ENCODE assay signal across 26 cellular contexts in genomic region chr14:79018846-79019245, GRCh38.
DNase-seq lines count a peak whose midpoint lies in the region; ATAC-seq and TF ChIP-seq lines count a peak whose summit lies in the region.
"Had no signal": no experiment of that assay in that cellular context is flagged by ENCODE, and none has a peak within 500 bp of the region (broad histone marks: within the 10 kb centered on the region; RNA-seq: fewer than 3 reads in every experiment).

No MANE protein-coding gene starts in this region.

- no peaks in the 10 kb centered on the region for H3K9me3 Mint-ChIP-seq in HFFc6
- H3K9me3 Mint-ChIP-seq: activated T-cell treated with anti-CD3 and anti-CD28 coated beads, Interleukin-2, amount 50 U/mL, for 24 hours; brain; GM23338 had no signal

- TF ChIP-seq CTCF in HFFc6 (IDR thresholded peaks at IDR 0.05), result no peak
- no peak for TF ChIP-seq CTCF in foreskin fibroblast (IDR thresholded peaks at IDR 0.05; ENCODE audit: low read depth, low read length)
- TF ChIP-seq CTCF in omental fat pad (IDR thresholded peaks at IDR 0.05), result no peak

- DNase-seq in A172 (ENCODE audit: low spot score) (peak; percentile 59), HFFc6 (peak; percentile 57), amniotic epithelial cell (ENCODE audit: low read depth) (peak; percentile 82), foreskin fibroblast (peak; percentile 39 to 58), HK-2 (ENCODE audit: unreplicated experiment) (no peak), omental fat pad (ENCODE audit: low spot score) (no peak), NCI-H187 treated with DMSO at 0.1 percent for 48 hours (lab: John Stamatoyannopoulos, UW) (no peak), cortex of kidney (lab: John Stamatoyannopoulos, UW) (no peak)
- DNase-seq: 8988T; activated CD4-positive, alpha-beta T cell treated with anti-CD3 and anti-CD28 coated beads, Interleukin-2, amount 50 U/mL, for 48 hours; activated naive CD4-positive, alpha-beta T cell treated with anti-CD3 and anti-CD28 coated beads, Interleukin-2, amount 50 U/mL, for 16 hours; activated T-cell treated with anti-CD3 and anti-CD28 coated beads, Interleukin-2, amount 50 U/mL, for 24 hours; DMS53; heart right ventricle; natural killer cell; NCI-H2227 treated with DMSO at 0.1 percent for 48 hours; spleen; T-cell; thyroid gland; WERI-Rb-1 had no signal

- H3K27ac Mint-ChIP-seq in HFFc6, result 0 out of 2 replicates have a peak overlapping the region, but pooled peaks have one; percentile 2
- H3K27ac Mint-ChIP-seq: activated T-cell treated with anti-CD3 and anti-CD28 coated beads, Interleukin-2, amount 50 U/mL, for 24 hours; brain; dendritic cell treated with granulocyte-macrophage colony-stimulating factor and Interleukin-4, amounts not matched to agents 40 ng/mL and 50 ng/mL, for 4 days; GM23338; natural killer cell; stimulated activated effector memory CD8-positive, alpha-beta T cell treated with anti-CD3 and anti-CD28 coated beads, Interleukin-12 subunit alpha, Interleukin-12 subunit beta, amount 100 ng/mL, for 72 hours; T-cell had no signal

- peaks cover 4% of the 10 kb centered on the region for H3K27me3 Mint-ChIP-seq in HFFc6 (ENCODE audit: insufficient read depth)
- H3K27me3 Mint-ChIP-seq: activated T-cell treated with anti-CD3 and anti-CD28 coated beads, Interleukin-2, amount 50 U/mL, for 24 hours; brain; dendritic cell treated with granulocyte-macrophage colony-stimulating factor and Interleukin-4, amounts not matched to agents 40 ng/mL and 50 ng/mL, for 4 days had no signal

- peaks cover 36% of the 10 kb centered on the region for H3K4me1 Mint-ChIP-seq in HFFc6 (ENCODE audit: low read depth)
- H3K4me1 Mint-ChIP-seq: GM23338; natural killer cell; stimulated activated effector memory CD8-positive, alpha-beta T cell treated with anti-CD3 and anti-CD28 coated beads, Interleukin-12 subunit alpha, Interleukin-12 subunit beta, amount 100 ng/mL, for 72 hours; T-cell had no signal

- no peak overlapping the region for H3K4me3 ChIP-seq in foreskin fibroblast (ENCODE audit: low read depth in 1 of 2, low read length in 2 of 2)
- H3K4me3 ChIP-seq: GM23338, heart right ventricle, prostate gland, spleen, thyroid gland had no signal

- H3K36me3 Mint-ChIP-seq in HFFc6 (ENCODE audit: low read depth), result peaks cover 5% of the 10 kb centered on the region; the same call in 1 of the 2 replicates
- H3K36me3 Mint-ChIP-seq: natural killer cell; stimulated activated effector memory CD8-positive, alpha-beta T cell treated with anti-CD3 and anti-CD28 coated beads, Interleukin-12 subunit alpha, Interleukin-12 subunit beta, amount 100 ng/mL, for 72 hours; T-cell had no signal

- no peak overlapping the region for H3K4me3 Mint-ChIP-seq in HFFc6
- H3K4me3 Mint-ChIP-seq: activated T-cell treated with anti-CD3 and anti-CD28 coated beads, Interleukin-2, amount 50 U/mL, for 24 hours; brain; dendritic cell treated with granulocyte-macrophage colony-stimulating factor and Interleukin-4, amounts not matched to agents 40 ng/mL and 50 ng/mL, for 4 days; GM23338; natural killer cell; stimulated activated effector memory CD8-positive, alpha-beta T cell treated with anti-CD3 and anti-CD28 coated beads, Interleukin-12 subunit alpha, Interleukin-12 subunit beta, amount 100 ng/mL, for 72 hours; T-cell had no signal

- no peak for ATAC-seq in omental fat pad (ENCODE audit: low FRiP score)
- ATAC-seq: GM23338; heart right ventricle; natural killer cell; Right ventricle myocardium inferior; stimulated activated effector memory CD8-positive, alpha-beta T cell treated with anti-CD3 and anti-CD28 coated beads, Interleukin-12 subunit alpha, Interleukin-12 subunit beta, amount 100 ng/mL, for 72 hours; T-cell had no signal

Comparison
In these comparisons a context has a peak if more than half of its experiments do, and no peak if none do; other contexts are left out.
1. DNase-seq: peak in A172 (single experiment), HFFc6 (single experiment), amniotic epithelial cell (single experiment) and foreskin fibroblast (2 of 2); none in HK-2 (single experiment), omental fat pad (single experiment), NCI-H187 treated with DMSO at 0.1 percent for 48 hours (single experiment) and cortex of kidney (single experiment).